8 cellular contexts compared by ENCODE assay signal in the genomic region with DNA sequence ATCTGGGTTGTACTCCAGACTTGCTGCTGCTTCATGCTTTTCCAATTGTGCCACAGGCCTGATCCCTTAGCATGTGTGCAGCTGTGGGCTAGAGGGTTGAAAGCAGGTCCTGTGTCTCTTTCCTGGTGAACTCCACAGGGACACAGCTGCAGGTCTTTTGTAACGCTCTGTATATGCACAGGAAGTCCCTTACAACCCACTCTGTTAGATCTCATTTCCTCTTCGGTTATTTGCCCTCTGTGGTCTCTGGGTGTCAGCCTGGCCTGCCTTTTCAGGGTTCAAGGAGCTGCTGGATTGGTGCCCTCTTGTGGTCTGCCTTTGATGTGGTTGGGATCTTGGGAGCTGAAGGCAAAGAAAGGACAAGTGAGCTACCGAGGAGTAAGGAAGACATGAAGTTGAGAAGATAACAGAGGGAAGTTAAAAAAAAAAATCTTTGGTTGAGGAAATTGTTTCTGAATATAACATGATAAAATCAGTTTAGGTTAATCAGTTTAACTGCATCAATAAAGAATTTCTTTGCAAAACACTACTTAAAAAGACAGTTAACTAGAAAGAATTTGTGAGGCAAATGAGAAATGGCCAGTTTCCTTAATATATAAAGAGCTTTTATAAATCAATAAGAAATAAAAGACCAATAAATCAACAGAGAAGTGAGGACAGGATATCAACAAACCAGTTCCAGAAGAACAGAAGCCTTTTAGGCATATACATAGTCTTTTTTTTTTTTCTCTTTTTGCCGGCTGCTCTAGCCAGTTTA. TPM values are rescaled to one million over a fixed set of nuclear protein-coding genes. Genes with fewer than 3 reads are reported as not detected.
DNase-seq lines count a peak whose midpoint lies in the region; ATAC-seq and TF ChIP-seq lines count a peak whose summit lies in the region.

No MANE protein-coding gene starts in this region.

- CTCF ChIA-PET in AG04450 (lab: Charles Lee): interaction anchor here (0.6 to 2.0 kb wide), 14 partner anchors 9 to 1397 kb away, joined by 3 to 7 read pairs (median 4); a partner anchor contains a TSS

- peaks cover 10% of the 10 kb centered on the region for H3K4me1 ChIP-seq in foreskin keratinocyte

- peak; percentile 80 for ATAC-seq in GM18508 (IDR thresholded peaks at IDR 0.05; ENCODE audit: insufficient read depth, unreplicated experiment)
- peak; percentile 60 for ATAC-seq in HG02938 (IDR thresholded peaks at IDR 0.05; ENCODE audit: unreplicated experiment)
- ATAC-seq in foreskin keratinocyte: no peak

- H3K4me3 ChIP-seq in AG04450 (ENCODE audit: low read depth, low read length): no peak overlapping the region

- no peak overlapping the region for H3K27ac ChIP-seq in AG04450 (ENCODE audit: low read depth, low read length)
- H3K27ac ChIP-seq in foreskin keratinocyte: no peak overlapping the region

- POLR2A ChIA-PET in AG04450 (lab: Yijun Ruan, JAX): no interaction called here

- DNase-seq in AG04450 (ENCODE audit: low read depth, low spot score) (no peak), NOMO-1 treated with dmso at 0.1 percent for 144 hours (lab: John Stamatoyannopoulos, UW; ENCODE audit: unreplicated experiment) (peak; percentile 91), foreskin keratinocyte (no peak), HPDE6-E6E7 (ENCODE audit: extremely low spot score) (no peak)
- DNase-seq in activated CD8-positive, alpha-beta memory T cell treated with anti-CD3 and anti-CD28 coated beads, Interleukin-2, amount 50 U/mL, for 4 hours: peak; percentile 49
- peak; percentile 18 to 40 for DNase-seq in stimulated activated CD4-positive, alpha-beta T cell treated with anti-CD3 and anti-CD28 coated beads, Interleukin-15, amount 100 ng/mL, for 48 hours (ENCODE audit: low read depth in 2 of 2)

- peaks cover 3% of the 10 kb centered on the region; the same call in 1 of the 2 replicates for H3K9me3 ChIP-seq in AG04450 (ENCODE audit: control insufficient read depth, insufficient read depth, low read length)

- TF ChIP-seq CTCF in AG04450 (IDR thresholded peaks at IDR 0.05; ENCODE audit: low read depth, low read length): peak; percentile 24; the same call in 1 of the 2 replicates
- peak; percentile 35 for TF ChIP-seq CTCF in foreskin keratinocyte (conservative IDR thresholded peaks at IDR 0.05)

- H3K27me3 ChIP-seq in AG04450 (ENCODE audit: control insufficient read depth, insufficient read depth, low read length) (no peaks in the 10 kb centered on the region), foreskin keratinocyte (no peaks in the 10 kb centered on the region)

RNA-seq across cellular contexts. Expression of a gene that starts 44.1 kb away (rescaled TPM):
- polyA plus RNA-seq in AG04450 (2011; rRNA removed) (52.7 and 59.1 TPM in 2 replicates), foreskin keratinocyte (66.5 and 66.6 TPM in 2 replicates)
- 63.0 and 99.9 TPM in 2 replicates for polyA minus RNA-seq in AG04450 (2011; rRNA and poly(A)+ RNA removed)
- total RNA-seq in foreskin keratinocyte: 84.9 and 92.2 TPM in 2 replicates

Comparison
In these comparisons a context has a peak if more than half of its experiments do, and no peak if none do; other contexts are left out.
1. DNase-seq: peak in NOMO-1 treated with dmso at 0.1 percent for 144 hours (single experiment), activated CD8-positive, alpha-beta memory T cell treated with anti-CD3 and anti-CD28 coated beads, Interleukin-2, amount 50 U/mL, for 4 hours (single experiment) and stimulated activated CD4-positive, alpha-beta T cell treated with anti-CD3 and anti-CD28 coated beads, Interleukin-15, amount 100 ng/mL, for 48 hours (2 of 2); none in AG04450 (single experiment), foreskin keratinocyte (0 of 2) and HPDE6-E6E7 (single experiment).